In the genomic region with DNA sequence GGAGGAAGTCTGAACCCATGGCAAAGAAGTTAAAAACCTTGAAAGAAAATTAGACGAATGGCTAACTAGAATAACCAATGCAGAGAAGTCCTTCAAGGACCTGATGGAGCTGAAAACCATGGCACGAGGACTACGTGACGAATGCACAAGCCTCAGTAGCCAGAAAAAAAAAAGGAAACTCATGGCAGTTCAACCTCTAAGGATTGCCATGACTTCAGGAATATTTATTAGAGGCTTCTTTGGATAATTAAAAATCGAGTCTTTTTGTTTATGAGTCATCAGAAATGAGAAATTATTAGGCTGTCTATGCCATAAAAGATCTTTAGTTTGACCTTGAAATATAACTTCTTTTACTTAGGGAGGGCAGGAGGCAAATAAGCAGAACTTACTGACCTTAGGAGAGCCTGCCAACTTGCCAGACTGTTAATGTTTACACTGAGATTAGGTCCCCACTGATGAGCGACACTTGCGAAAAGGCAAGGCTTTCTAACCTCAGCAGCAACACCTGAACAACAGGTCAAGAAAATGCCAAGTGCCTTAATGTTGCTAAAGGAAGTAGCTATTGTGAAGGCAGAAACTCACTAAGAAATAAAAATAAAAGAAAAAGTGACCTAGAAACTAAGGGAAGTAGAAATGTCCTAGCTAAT, we compare ENCODE assay signal across 23 cellular contexts. TPM values are rescaled to one million over a fixed set of nuclear protein-coding genes. Genes with fewer than 3 reads are reported as not detected.
DNase-seq lines count a peak whose midpoint lies in the region; ATAC-seq and TF ChIP-seq lines count a peak whose summit lies in the region.
"Had no signal": no experiment of that assay in that cellular context is flagged by ENCODE, and none has a peak within 500 bp of the region (broad histone marks: within the 10 kb centered on the region; RNA-seq: fewer than 3 reads in every experiment).

No MANE protein-coding gene starts in this region.

- no peak overlapping the region for H3K27ac ChIP-seq in body of pancreas
- H3K27ac ChIP-seq in mesendoderm (ENCODE audit: low read depth, low read length), result no peak overlapping the region
- H3K27ac ChIP-seq in stomach, result no peak overlapping the region
- H3K27ac ChIP-seq: 22Rv1, A549, C4-2B, HL-60 had no signal

- intact Hi-C loops in body of pancreas (cut with DNase I), result no loop called here
- intact Hi-C loops in stomach (cut with DNase I; ENCODE audit: low total_unique reads), result no loop called here
- intact Hi-C loops in sciatic nerve (cut with DNase I), result no loop called here

- peak; percentile 51 for DNase-seq in DMS 273 (lab: John Stamatoyannopoulos, UW; ENCODE audit: unreplicated experiment)
- no peak for DNase-seq in DMS 273 treated with DMSO at 0.1 percent for 48 hours (lab: John Stamatoyannopoulos, UW)
- peak in 3 of 4 donors; percentile 31 to 56 (median 44) for DNase-seq in body of pancreas
- peak; percentile 17 for DNase-seq in mesendoderm
- peak; percentile 44 for DNase-seq in stomach
- no peak for DNase-seq in activated CD4-positive, alpha-beta T cell treated with anti-CD3 and anti-CD28 coated beads, Interleukin-2, amount 50 U/mL, for 4 hours
- DNase-seq in sciatic nerve (ENCODE audit: low spot score), result no peak
- no peak for DNase-seq in NCI-H1105 treated with DMSO at 0.1 percent for 48 hours (lab: John Stamatoyannopoulos, UW)
- DNase-seq: AML-193; Caco-2; CD4-positive, alpha-beta T cell; DMS79; GDM1; GOT3; H7; HFFc6; IMR-90 had no signal

- no peak overlapping the region for H3K56ac ChIP-seq in mesendoderm (ENCODE audit: low read length)

- no peaks in the 10 kb centered on the region for H3K79me1 ChIP-seq in mesendoderm (ENCODE audit: low read length)

- no peak overlapping the region for H3K23ac ChIP-seq in mesendoderm (ENCODE audit: low read length)

- H3K36me3 ChIP-seq in body of pancreas (replicated peaks in 1 of 2; ENCODE audit: insufficient read depth in 1 of 2, low read depth in 2 of 2) (no peaks in the 10 kb centered on the region), mesendoderm (ENCODE audit: control insufficient read depth, insufficient read depth, low read length) (no peaks in the 10 kb centered on the region), stomach (no peaks in the 10 kb centered on the region)

- no peaks in the 10 kb centered on the region for H3K79me2 ChIP-seq in mesendoderm (ENCODE audit: control insufficient read depth, insufficient read depth, low read length)

- no peak overlapping the region for H2AK5ac ChIP-seq in mesendoderm (ENCODE audit: low read length)

- no peak for TF ChIP-seq POLR2A in body of pancreas (IDR thresholded peaks at IDR 0.05)
- no peak for TF ChIP-seq POLR2A in stomach (IDR thresholded peaks at IDR 0.05)

- no peak overlapping the region for H3K4ac ChIP-seq in mesendoderm (ENCODE audit: low read depth, low read length)

- no peak for TF ChIP-seq EP300 in stomach (IDR thresholded peaks at IDR 0.05)

- H3K9me3 ChIP-seq in body of pancreas, result no peaks in the 10 kb centered on the region
- H3K9me3 ChIP-seq in stomach, result no peaks in the 10 kb centered on the region
- H3K9me3 ChIP-seq: A549, Caco-2 had no signal

- H2BK15ac ChIP-seq in mesendoderm (replicated peaks; ENCODE audit: low read depth), result no peak overlapping the region

- no peak overlapping the region for H3K9ac ChIP-seq in mesendoderm (ENCODE audit: low read length)

- no peak for ATAC-seq in body of pancreas
- ATAC-seq in sciatic nerve, result no peak
- ATAC-seq: A549, HCT116 had no signal

- H3K4me2 ChIP-seq in mesendoderm (ENCODE audit: low read length), result no peak overlapping the region
- H3K4me2 ChIP-seq: A549 had no signal

- WGBS in body of pancreas, 2 donors, result 28% methylated on average over 7 of the region's 7 CpGs
- WGBS in mesendoderm (ENCODE audit: extremely low coverage, insufficient coverage, low lambda C conversion rate), result no CpG with 5 or more reads among the region's 7 CpGs
- 44 to 67% (median 55%) methylated on average over 7 of the region's 7 CpGs for WGBS in stomach, 5 donors

- H2BK120ac ChIP-seq in mesendoderm (ENCODE audit: low read depth, low read length), result no peak overlapping the region

- no peaks in the 10 kb centered on the region for H3K4me1 ChIP-seq in body of pancreas
- H3K4me1 ChIP-seq in mesendoderm (ENCODE audit: control insufficient read depth, low read depth, low read length), result no peaks in the 10 kb centered on the region
- no peaks in the 10 kb centered on the region for H3K4me1 ChIP-seq in stomach
- H3K4me1 ChIP-seq: A549, Caco-2 had no signal

- H2BK5ac ChIP-seq in mesendoderm (ENCODE audit: low read length), result no peak overlapping the region

- H4K5ac ChIP-seq in mesendoderm (ENCODE audit: low read length), result no peak overlapping the region

- no peaks in the 10 kb centered on the region for H3K27me3 ChIP-seq in body of pancreas
- no peaks in the 10 kb centered on the region for H3K27me3 ChIP-seq in mesendoderm (ENCODE audit: insufficient read depth, low read length, poor library complexity)
- H3K27me3 ChIP-seq in stomach, result no peaks in the 10 kb centered on the region

- no peak for TF ChIP-seq CTCF in body of pancreas (IDR thresholded peaks at IDR 0.05)
- TF ChIP-seq CTCF in stomach (IDR thresholded peaks at IDR 0.05), result no peak

- no peak overlapping the region for H3K18ac ChIP-seq in mesendoderm (ENCODE audit: low read length)

- H3K4me3 ChIP-seq in body of pancreas (no peak overlapping the region), mesendoderm (ENCODE audit: low read length) (no peak overlapping the region), stomach (no peak overlapping the region)
- H3K4me3 ChIP-seq: A549 had no signal

- no peak overlapping the region for H4K8ac ChIP-seq in mesendoderm (ENCODE audit: low read depth, low read length)

RNA-seq across cellular contexts. Expression of gene TUSC1, which starts 55.2 kb away (rescaled TPM):
- total RNA-seq in body of pancreas, result 10 to 100 TPM; 14.3 to 24.4 TPM
- polyA plus RNA-seq in mesendoderm (2013, experiment 1 of 2), result 10.7 TPM
- 9.8 TPM for polyA plus RNA-seq in mesendoderm (2013, experiment 2 of 2)
- 100 to 1,000 TPM in 1 of 5 donors, 10 to 100 TPM in 3, under 1 TPM in 1; 0.58 to 143 (median 15.8) TPM for total RNA-seq in stomach
- polyA plus RNA-seq in stomach, result 10 to 100 TPM in 2 of 3 donors, 1 to 10 TPM in 1; 9.9 to 10.5 (median 10.4) TPM
- 11.4 TPM for total RNA-seq in sciatic nerve
- total RNA-seq: Daoy, H7 had no signal

Comparison
In these comparisons a context has a peak if more than half of its experiments do, and no peak if none do; other contexts are left out.
1. DNase-seq: peak in DMS 273 (single experiment), body of pancreas (3 of 4), mesendoderm (single experiment) and stomach (single experiment); none in DMS 273 treated with DMSO at 0.1 percent for 48 hours (single experiment), activated CD4-positive, alpha-beta T cell treated with anti-CD3 and anti-CD28 coated beads, Interleukin-2, amount 50 U/mL, for 4 hours (0 of 2), sciatic nerve (single experiment) and NCI-H1105 treated with DMSO at 0.1 percent for 48 hours (single experiment).